Comparison of ENCODE assay signal across 8 cellular contexts in the genomic region with DNA sequence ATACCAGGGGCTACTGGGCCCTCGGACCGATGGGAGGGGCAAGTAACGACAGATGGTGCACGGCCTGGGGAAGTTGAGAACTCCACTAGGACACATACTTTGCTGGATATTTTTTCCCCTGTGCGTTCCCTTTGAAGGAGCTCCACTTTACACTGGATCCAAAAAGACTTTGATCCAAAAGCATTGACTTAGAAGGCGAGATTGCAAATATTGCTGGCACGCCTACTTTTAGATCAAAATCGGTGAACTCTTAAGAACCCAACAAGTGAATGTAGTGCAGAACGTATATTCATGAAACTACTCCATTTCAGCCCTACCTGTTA. TPM values are rescaled to one million over a fixed set of nuclear protein-coding genes. Genes with fewer than 3 reads are reported as not detected.
A peak's percentile ranks its signal among the peaks of the same experiment; 100 is the strongest.
DNase-seq lines count a peak whose midpoint lies in the region; ATAC-seq and TF ChIP-seq lines count a peak whose summit lies in the region.

No MANE protein-coding gene starts in this region.

- H3K36me3 Mint-ChIP-seq in activated naive CD4-positive, alpha-beta T cell treated with anti-CD3 and anti-CD28 coated beads, Interleukin-2, amount 50 U/mL, for 24 hours = peaks cover 5% of the 10 kb centered on the region
- no peaks in the 10 kb centered on the region for H3K36me3 Mint-ChIP-seq in activated T-helper 17 cell treated with anti-CD3 and anti-CD28 coated beads, Interleukin-2, amount 50 U/mL, for 72 hours (ENCODE audit: low read depth)
- H3K36me3 Mint-ChIP-seq in type B pancreatic cell = peaks cover 6% of the 10 kb centered on the region

- ATAC-seq in activated T-helper 17 cell treated with anti-CD3 and anti-CD28 coated beads, Interleukin-2, amount 50 U/mL, for 72 hours (replicated peaks) = no peak
- ATAC-seq in left lobe of liver = peak; percentile 20
- ATAC-seq in esophagus mucosa = no peak

- H3K27ac Mint-ChIP-seq in activated naive CD4-positive, alpha-beta T cell treated with anti-CD3 and anti-CD28 coated beads, Interleukin-2, amount 50 U/mL, for 24 hours = peak overlapping the region; percentile 73
- H3K27ac Mint-ChIP-seq in activated T-helper 17 cell treated with anti-CD3 and anti-CD28 coated beads, Interleukin-2, amount 50 U/mL, for 72 hours = peak overlapping the region; percentile 39
- peak overlapping the region; percentile 81 for H3K27ac Mint-ChIP-seq in type B pancreatic cell

- no peaks in the 10 kb centered on the region for H3K9me3 Mint-ChIP-seq in activated naive CD4-positive, alpha-beta T cell treated with anti-CD3 and anti-CD28 coated beads, Interleukin-2, amount 50 U/mL, for 24 hours
- H3K9me3 Mint-ChIP-seq in activated T-helper 17 cell treated with anti-CD3 and anti-CD28 coated beads, Interleukin-2, amount 50 U/mL, for 72 hours = no peaks in the 10 kb centered on the region
- no peaks in the 10 kb centered on the region for H3K9me3 Mint-ChIP-seq in type B pancreatic cell

- DNase-seq in activated naive CD4-positive, alpha-beta T cell treated with anti-CD3 and anti-CD28 coated beads, Interleukin-2, amount 50 U/mL, for 16 hours = no peak
- DNase-seq in left lobe of liver (ENCODE audit: low spot score) = no peak
- no peak for DNase-seq in type B pancreatic cell (ENCODE audit: extremely low spot score, unreplicated experiment)
- DNase-seq in GDM1 (lab: John Stamatoyannopoulos, UW) = no peak
- DNase-seq in NCI-H1694 treated with DMSO at 0.1 percent for 48 hours (lab: John Stamatoyannopoulos, UW) = no peak

- no peaks in the 10 kb centered on the region for H3K27me3 Mint-ChIP-seq in activated naive CD4-positive, alpha-beta T cell treated with anti-CD3 and anti-CD28 coated beads, Interleukin-2, amount 50 U/mL, for 24 hours
- no peaks in the 10 kb centered on the region for H3K27me3 Mint-ChIP-seq in activated T-helper 17 cell treated with anti-CD3 and anti-CD28 coated beads, Interleukin-2, amount 50 U/mL, for 72 hours
- no peaks in the 10 kb centered on the region for H3K27me3 Mint-ChIP-seq in type B pancreatic cell

- peaks cover 37% of the 10 kb centered on the region for H3K4me1 Mint-ChIP-seq in activated naive CD4-positive, alpha-beta T cell treated with anti-CD3 and anti-CD28 coated beads, Interleukin-2, amount 50 U/mL, for 24 hours
- H3K4me1 Mint-ChIP-seq in activated T-helper 17 cell treated with anti-CD3 and anti-CD28 coated beads, Interleukin-2, amount 50 U/mL, for 72 hours = peaks cover 17% of the 10 kb centered on the region
- H3K4me1 Mint-ChIP-seq in type B pancreatic cell (ENCODE audit: unreplicated experiment) = peaks cover 14% of the 10 kb centered on the region

- no peak for TF ChIP-seq CTCF in type B pancreatic cell (conservative IDR thresholded peaks at IDR 0.05)

- H3K4me3 Mint-ChIP-seq in activated naive CD4-positive, alpha-beta T cell treated with anti-CD3 and anti-CD28 coated beads, Interleukin-2, amount 50 U/mL, for 24 hours = peak overlapping the region; percentile 93
- H3K4me3 Mint-ChIP-seq in activated T-helper 17 cell treated with anti-CD3 and anti-CD28 coated beads, Interleukin-2, amount 50 U/mL, for 72 hours = peak overlapping the region; percentile 87
- H3K4me3 Mint-ChIP-seq in type B pancreatic cell = peak overlapping the region; percentile 86

RNA-seq across cellular contexts. Expression of a gene that starts 0.4 kb away (rescaled TPM):
- total RNA-seq in activated T-helper 17 cell treated with anti-CD3 and anti-CD28 coated beads, Interleukin-2, amount 50 U/mL, for 72 hours = 10 to 100 TPM in 1 of 2 donors, 1 to 10 TPM in 1; 6.5 to 12.8 TPM
- total RNA-seq in left lobe of liver (96.4 TPM), type B pancreatic cell (ENCODE audit: low replicate concordance) (46.3 and 55.8 TPM in 2 replicates), esophagus mucosa (12.0 TPM)
